In genomic region chr1:29230553-29231378, GRCh38 we compare ENCODE assay signal across 1 cellular context.
A peak's percentile ranks its signal among the peaks of the same experiment; 100 is the strongest.
TF ChIP-seq lines count a peak whose summit lies in the region.

TSS of gene MECR (minus strand) at chr1:29230934. CDS start at chr1:29230906, 28 bp downstream.

TF ChIP-seq in HepG2, 621 proteins besides CTCF, POLR2A, EP300 and RAD21 (continued from another document and continues in another):
- no peak for TF ChIP-seq FOXO4 (CRISPR knock-in tag; conservative IDR thresholded peaks at IDR 0.05)
- TF ChIP-seq ZNF704 (CRISPR knock-in tag; IDR thresholded peaks at IDR 0.05; ENCODE audit: borderline replicate concordance), result no peak
- 0 out of 2 replicates have a peak, but pooled peaks have one; percentile 37 for TF ChIP-seq PRDM10 (CRISPR knock-in tag; IDR thresholded peaks at IDR 0.05; ENCODE audit: low read depth)
- TF ChIP-seq CHD2 (IDR thresholded peaks at IDR 0.05; ENCODE audit: low read depth, low read length), result no peak
- peak; percentile 83 for TF ChIP-seq ZNF607 (CRISPR knock-in tag; IDR thresholded peaks at IDR 0.05; ENCODE audit: borderline replicate concordance)
- TF ChIP-seq SIN3A (IDR thresholded peaks at IDR 0.05; ENCODE audit: borderline replicate concordance, low read depth, low read length), result peak; percentile 96; the same call in 1 of the 2 replicates
- TF ChIP-seq ZNF790 (CRISPR knock-in tag; IDR thresholded peaks at IDR 0.05; ENCODE audit: borderline replicate concordance), result no peak
- TF ChIP-seq ZNF547 (CRISPR knock-in tag; IDR thresholded peaks at IDR 0.05), result 0 out of 2 replicates have a peak, but pooled peaks have one; percentile 34
- TF ChIP-seq ZNF44 (CRISPR knock-in tag; IDR thresholded peaks at IDR 0.05), result peak; percentile 59; the same call in 1 of the 2 replicates
- no peak for TF ChIP-seq MTF2 (CRISPR knock-in tag; IDR thresholded peaks at IDR 0.05; ENCODE audit: borderline replicate concordance)
- no peak for TF ChIP-seq PBX3 (CRISPR knock-in tag; IDR thresholded peaks at IDR 0.05; ENCODE audit: borderline replicate concordance)
- no peak for TF ChIP-seq ZNF740 (CRISPR knock-in tag; IDR thresholded peaks at IDR 0.05)
- TF ChIP-seq ZBTB40 (IDR thresholded peaks at IDR 0.05), result no peak
- peak; percentile 39; the same call in 1 of the 2 replicates for TF ChIP-seq ZBTB40 (CRISPR knock-in tag; IDR thresholded peaks at IDR 0.05)
- TF ChIP-seq SAP130 (CRISPR knock-in tag; IDR thresholded peaks at IDR 0.05; ENCODE audit: low read depth), result peak; percentile 95
- TF ChIP-seq ZNF230 (CRISPR knock-in tag; IDR thresholded peaks at IDR 0.05), result no peak
- no peak for TF ChIP-seq ZNF550 (CRISPR knock-in tag; IDR thresholded peaks at IDR 0.05; ENCODE audit: borderline replicate concordance)
- no peak for TF ChIP-seq ZNF558 (CRISPR knock-in tag; IDR thresholded peaks at IDR 0.05; ENCODE audit: borderline replicate concordance)
- TF ChIP-seq GLI4 (CRISPR knock-in tag; IDR thresholded peaks at IDR 0.05; ENCODE audit: borderline replicate concordance), result no peak
- no peak for TF ChIP-seq HNF4G (IDR thresholded peaks at IDR 0.05; ENCODE audit: borderline replicate concordance, low read depth, low read length)
- TF ChIP-seq HNF4G (CRISPR knock-in tag; IDR thresholded peaks at IDR 0.05; ENCODE audit: borderline replicate concordance, low read depth), result 0 out of 2 replicates have a peak, but pooled peaks have one; percentile 37
- TF ChIP-seq ZNF205 (CRISPR knock-in tag; IDR thresholded peaks at IDR 0.05), result no peak
- no peak for TF ChIP-seq SP1 (IDR thresholded peaks at IDR 0.05)
- TF ChIP-seq SP1 (CRISPR knock-in tag; IDR thresholded peaks at IDR 0.05), result peak; percentile 98
- TF ChIP-seq MLXIP (CRISPR knock-in tag; IDR thresholded peaks at IDR 0.05; ENCODE audit: borderline replicate concordance), result no peak
- TF ChIP-seq IKZF5 (CRISPR knock-in tag; IDR thresholded peaks at IDR 0.05), result peak; percentile 45; the same call in 1 of the 2 replicates
- no peak for TF ChIP-seq ISX (CRISPR knock-in tag; conservative IDR thresholded peaks at IDR 0.05)
- peak; percentile 71 for TF ChIP-seq ZFX (CRISPR knock-in tag; IDR thresholded peaks at IDR 0.05; ENCODE audit: low read depth)
- TF ChIP-seq MBNL3 (CRISPR knock-in tag; conservative IDR thresholded peaks at IDR 0.05), result no peak
- no peak for TF ChIP-seq ZFP82 (CRISPR knock-in tag; IDR thresholded peaks at IDR 0.05; ENCODE audit: borderline replicate concordance)
- TF ChIP-seq POGK (CRISPR knock-in tag; conservative IDR thresholded peaks at IDR 0.05), result peak; percentile 81
- TF ChIP-seq MXD4 (CRISPR knock-in tag; IDR thresholded peaks at IDR 0.05), result peak; percentile 88; the same call in 1 of the 2 replicates
- TF ChIP-seq ZNF343 (CRISPR knock-in tag; IDR thresholded peaks at IDR 0.05), result no peak
- TF ChIP-seq PHB2 (IDR thresholded peaks at IDR 0.05; ENCODE audit: partially characterized antibody), result no peak
